12 cellular contexts compared by ENCODE assay signal in genomic region chr15:42679285-42680141, GRCh38. TPM values are rescaled to one million over a fixed set of nuclear protein-coding genes. Genes with fewer than 3 reads are reported as not detected.
A peak's percentile ranks its signal among the peaks of the same experiment; 100 is the strongest.
DNase-seq lines count a peak whose midpoint lies in the region; ATAC-seq, FAIRE-seq and TF ChIP-seq lines count a peak whose summit lies in the region.
"Had no signal": no experiment of that assay in that cellular context is flagged by ENCODE, and none has a peak within 500 bp of the region (broad histone marks: within the 10 kb centered on the region; RNA-seq: fewer than 3 reads in every experiment).

No MANE protein-coding gene starts in this region.

- no peak for TF ChIP-seq POLR2A in GM12891 (IDR thresholded peaks at IDR 0.05; ENCODE audit: low read depth, low read length)

- DNase-seq in CD1c-positive myeloid dendritic cell (ENCODE audit: extremely low spot score) = peak; percentile 9
- DNase-seq in EL = peak; percentile 12
- DNase-seq in RWPE2 (ENCODE audit: low spot score) = no peak
- peak in 1 of 2 donors; percentile 20 for DNase-seq in heart right ventricle
- DNase-seq in GM12891 (ENCODE audit: insufficient read length, low spot score) = no peak
- DNase-seq in DMS153 (lab: John Stamatoyannopoulos, UW) = no peak
- DNase-seq: BE2C; central memory CD4-positive, alpha-beta T cell; tibial artery; WERI-Rb-1 had no signal

- H3K4me1 ChIP-seq in RWPE2 (ENCODE audit: insufficient read depth, poor library complexity, severe bottlenecking) = peaks cover 19% of the 10 kb centered on the region
- peaks cover 0 to 23% (median 10%) of the 10 kb centered on the region in 9 donors for H3K4me1 ChIP-seq in heart right ventricle
- H3K4me1 ChIP-seq: BE2C, tibial artery had no signal

- H3K4me3 ChIP-seq in RWPE2 (ENCODE audit: severe bottlenecking) (no peak overlapping the region), heart right ventricle (no peak overlapping the region)
- H3K4me3 ChIP-seq: SK-N-MC, tibial artery had no signal

- peak; percentile 88 for ATAC-seq in RWPE2 (ENCODE audit: low read depth)
- peak in 6 of 8 donors; percentile 63 to 86 (median 82) for ATAC-seq in heart right ventricle
- no peak for ATAC-seq in GM21390 (IDR thresholded peaks at IDR 0.05; ENCODE audit: unreplicated experiment)

- H3K27me3 ChIP-seq in RWPE2 (ENCODE audit: insufficient read depth, poor library complexity, severe bottlenecking) (no peaks in the 10 kb centered on the region), heart right ventricle (no peaks in the 10 kb centered on the region)
- H3K27me3 ChIP-seq: BE2C, tibial artery had no signal

- FAIRE-seq in GM12891 (lab: Jason Lieb, UNC) = no peak

- 91 to 92% methylated on average over 7 of the region's 7 CpGs for WGBS in heart right ventricle, 2 donors

- intact Hi-C loops in heart right ventricle (cut with DNase I) = no loop called here

- peaks cover 15% of the 10 kb centered on the region; the same call in 1 of the 2 replicates for H3K36me3 ChIP-seq in RWPE2 (ENCODE audit: low read depth)
- peaks cover 0 to 100% (median 46%) of the 10 kb centered on the region in 9 donors for H3K36me3 ChIP-seq in heart right ventricle

- TF ChIP-seq CTCF in RWPE2 (IDR thresholded peaks at IDR 0.05; ENCODE audit: poor library complexity, severe bottlenecking) (no peak), heart right ventricle (IDR thresholded peaks at IDR 0.05) (no peak)

- H3K9me3 ChIP-seq in RWPE2 (ENCODE audit: severe bottlenecking) (no peaks in the 10 kb centered on the region), heart right ventricle (no peaks in the 10 kb centered on the region)
- H3K9me3 ChIP-seq: BE2C, tibial artery had no signal

- peak overlapping the region; percentile 60 for H3K27ac ChIP-seq in RWPE2 (ENCODE audit: poor library complexity, severe bottlenecking)
- H3K27ac ChIP-seq in heart right ventricle = no peak overlapping the region
- H3K27ac ChIP-seq: SK-N-MC, tibial artery, WERI-Rb-1 had no signal

TF ChIP-seq in GM12891, 5 proteins besides CTCF, POLR2A, EP300 and RAD21:
- no peak for TF ChIP-seq TAF1 (IDR thresholded peaks at IDR 0.05; ENCODE audit: low read depth, low read length)
- TF ChIP-seq PAX5 (IDR thresholded peaks at IDR 0.05; ENCODE audit: insufficient read depth, low read length, severe bottlenecking) = no peak
- no peak for TF ChIP-seq POU2F2 (IDR thresholded peaks at IDR 0.05; ENCODE audit: low read depth, low read length)
- TF ChIP-seq SPI1 (IDR thresholded peaks at IDR 0.05; ENCODE audit: low read depth, low read length) = no peak
- no peak for TF ChIP-seq POLR2AphosphoS5 (IDR thresholded peaks at IDR 0.05; ENCODE audit: low read depth, low read length)
TF ChIP-seq in GM12891: peak in this region for 0.

RNA-seq across cellular contexts. Expression of gene CDAN1, which starts 57.4 kb away (rescaled TPM):
- 1 to 10 TPM; 4.4 to 9.0 (median 6.8) TPM for total RNA-seq in heart right ventricle
- 10 to 100 TPM in 1 of 2 donors, 1 to 10 TPM in 1; 4.9 to 13.8 TPM for polyA plus RNA-seq in heart right ventricle
- 5.0 TPM for polyA plus RNA-seq in GM12891 (2012; ENCODE audit: low read depth, missing spikeins)

Comparison
In these comparisons a context has a peak if more than half of its experiments do, and no peak if none do; other contexts are left out.
1. DNase-seq: peak in CD1c-positive myeloid dendritic cell (single experiment) and EL (single experiment); none in RWPE2 (single experiment), GM12891 (single experiment) and DMS153 (single experiment).